In genomic region chr7:100091411-100092181, GRCh38 we compare ENCODE assay signal across 10 cellular contexts. TPM values are rescaled to one million over a fixed set of nuclear protein-coding genes. Genes with fewer than 3 reads are reported as not detected.
A peak's percentile ranks its signal among the peaks of the same experiment; 100 is the strongest.
DNase-seq lines count a peak whose midpoint lies in the region; ATAC-seq and TF ChIP-seq lines count a peak whose summit lies in the region.
"Had no signal": no experiment of that assay in that cellular context is flagged by ENCODE, and none has a peak within 500 bp of the region (broad histone marks: within the 10 kb centered on the region; RNA-seq: fewer than 3 reads in every experiment).

No MANE protein-coding gene starts in this region.

- in situ Hi-C loops in transverse colon (cut with MboI; ENCODE audit: low pct_ligation_motif_present in 1 of 4, low pct_unique_long_range_greater_than_20kb in 1 of 4, low sequenced_read_pairs in 3 of 4), result no loop called here

- peaks cover 0 to 34% (median 15%) of the 10 kb centered on the region in 4 donors for H3K36me3 ChIP-seq in transverse colon

- no peak overlapping the region for H3K4me3 Mint-ChIP-seq in activated CD8-positive, alpha-beta T cell treated with anti-CD3 and anti-CD28 coated beads for 36 hours
- H3K4me3 Mint-ChIP-seq in activated CD8-positive, alpha-beta T cell treated with anti-CD3 and anti-CD28 coated beads, Interleukin-2, amount 10 ng/mL, durations not matched to agents 7 days and 5 days, result no peak overlapping the region
- no peak overlapping the region for H3K4me3 Mint-ChIP-seq in osteocyte (ENCODE audit: unreplicated experiment)
- H3K4me3 Mint-ChIP-seq: T-helper 1 cell treated with Interleukin-12 subunit alpha and Interleukin-12 subunit beta and Interleukin-4 antibody, amounts not matched to agents 30 μg/mL and 1 μg/mL, for 36 hours had no signal

- no peak overlapping the region for H3K4me3 ChIP-seq in transverse colon

- TF ChIP-seq POLR2A in transverse colon (IDR thresholded peaks at IDR 0.05), result no peak

- peaks cover 13 to 21% (median 19%) of the 10 kb centered on the region in 4 donors for H3K4me1 ChIP-seq in transverse colon

- POLR2A ChIA-PET in activated CD8-positive, alpha-beta T cell treated with anti-CD3 and anti-CD28 coated beads for 36 hours (lab: Charles Lee), result interaction anchor here (1.0 to 6.7 kb wide), 8 partner anchors 10 to 75 kb away, joined by 3 to 187 read pairs (median 6); partner anchors contain the start of genes AP4M1, CNPY4, MBLAC1 and MCM7
- POLR2A ChIA-PET in activated CD8-positive, alpha-beta T cell treated with anti-CD3 and anti-CD28 coated beads, Interleukin-2, amount 10 ng/mL, durations not matched to agents 7 days and 5 days (lab: Charles Lee), result interaction anchor here (0.5 to 6.3 kb wide), 2 partner anchors 9 to 75 kb away, joined by 3 to 57 read pairs; partner anchors contain the start of genes AP4M1 and MCM7

- H3K9me3 Mint-ChIP-seq in activated CD8-positive, alpha-beta T cell treated with anti-CD3 and anti-CD28 coated beads for 36 hours, result no peaks in the 10 kb centered on the region
- no peaks in the 10 kb centered on the region for H3K9me3 Mint-ChIP-seq in activated CD8-positive, alpha-beta T cell treated with anti-CD3 and anti-CD28 coated beads, Interleukin-2, amount 10 ng/mL, durations not matched to agents 7 days and 5 days (ENCODE audit: insufficient read depth)
- no peaks in the 10 kb centered on the region for H3K9me3 Mint-ChIP-seq in osteocyte (ENCODE audit: unreplicated experiment)
- H3K9me3 Mint-ChIP-seq: T-helper 1 cell treated with Interleukin-12 subunit alpha and Interleukin-12 subunit beta and Interleukin-4 antibody, amounts not matched to agents 30 μg/mL and 1 μg/mL, for 36 hours had no signal

- DNase-seq in activated CD8-positive, alpha-beta T cell treated with anti-CD3 and anti-CD28 coated beads for 36 hours, result peak; percentile 35
- no peak for DNase-seq in activated CD8-positive, alpha-beta T cell treated with anti-CD3 and anti-CD28 coated beads, Interleukin-2, amount 10 ng/mL, durations not matched to agents 7 days and 5 days
- DNase-seq in M059J (ENCODE audit: low read depth) (peak; percentile 44), astrocyte of the hippocampus (ENCODE audit: low read depth, low spot score) (peak; percentile 34), osteocyte (ENCODE audit: extremely low spot score, unreplicated experiment) (no peak), transverse colon (no peak), NCI-H2227 treated with DMSO at 0.1 percent for 48 hours (lab: John Stamatoyannopoulos, UW) (no peak)

- intact Hi-C loops in activated CD8-positive, alpha-beta T cell treated with anti-CD3 and anti-CD28 coated beads for 36 hours (cut with micrococcal nuclease), result no loop called here
- intact Hi-C loops in transverse colon (cut with DNase I; ENCODE audit: low total_unique reads), result no loop called here

- no peak for TF ChIP-seq EP300 in transverse colon (IDR thresholded peaks at IDR 0.05; ENCODE audit: low read depth)

- no peaks in the 10 kb centered on the region for H3K9me3 ChIP-seq in transverse colon

- H3K36me3 Mint-ChIP-seq in activated CD8-positive, alpha-beta T cell treated with anti-CD3 and anti-CD28 coated beads for 36 hours (ENCODE audit: low read depth), result peaks cover 52% of the 10 kb centered on the region
- peaks cover 60% of the 10 kb centered on the region for H3K36me3 Mint-ChIP-seq in activated CD8-positive, alpha-beta T cell treated with anti-CD3 and anti-CD28 coated beads, Interleukin-2, amount 10 ng/mL, durations not matched to agents 7 days and 5 days (ENCODE audit: low read depth)
- H3K36me3 Mint-ChIP-seq in osteocyte (ENCODE audit: unreplicated experiment), result peaks cover 40% of the 10 kb centered on the region

- H3K27ac ChIP-seq in transverse colon, result no peak overlapping the region

- ATAC-seq in activated CD8-positive, alpha-beta T cell treated with anti-CD3 and anti-CD28 coated beads for 36 hours, result no peak
- ATAC-seq in activated CD8-positive, alpha-beta T cell treated with anti-CD3 and anti-CD28 coated beads, Interleukin-2, amount 10 ng/mL, durations not matched to agents 7 days and 5 days, result no peak
- ATAC-seq in GM18868 (IDR thresholded peaks at IDR 0.05; ENCODE audit: unreplicated experiment), result no peak
- ATAC-seq: left lobe of liver had no signal

- 59 to 80% methylated on average over 2 to 19 of the region's 19 CpGs for WGBS in transverse colon (ENCODE audit: low coverage in 1 of 2), 2 donors

- peak overlapping the region; percentile 97 for H3K27ac Mint-ChIP-seq in activated CD8-positive, alpha-beta T cell treated with anti-CD3 and anti-CD28 coated beads for 36 hours
- H3K27ac Mint-ChIP-seq in activated CD8-positive, alpha-beta T cell treated with anti-CD3 and anti-CD28 coated beads, Interleukin-2, amount 10 ng/mL, durations not matched to agents 7 days and 5 days, result no peak overlapping the region
- H3K27ac Mint-ChIP-seq in osteocyte (ENCODE audit: unreplicated experiment), result peak overlapping the region; percentile 1

- CTCF ChIA-PET in activated CD8-positive, alpha-beta T cell treated with anti-CD3 and anti-CD28 coated beads for 36 hours (lab: Charles Lee), result interaction anchor here (0.8 to 1.8 kb wide), 3 partner anchors 9 to 11 kb away, joined by 3 to 10 read pairs (median 4); partner anchors contain the start of genes AP4M1 and MCM7
- CTCF ChIA-PET in activated CD8-positive, alpha-beta T cell treated with anti-CD3 and anti-CD28 coated beads, Interleukin-2, amount 10 ng/mL, durations not matched to agents 7 days and 5 days (lab: Charles Lee), result interaction anchor here (1.0 kb wide), 1 partner anchor 10 kb away, joined by 3 read pairs; the partner anchor contains the start of genes AP4M1 and MCM7

- TF ChIP-seq CTCF in activated CD8-positive, alpha-beta T cell treated with anti-CD3 and anti-CD28 coated beads for 36 hours (IDR thresholded peaks at IDR 0.05), result peak; percentile 31
- TF ChIP-seq CTCF in osteocyte (IDR thresholded peaks at IDR 0.05) (no peak), transverse colon (IDR thresholded peaks at IDR 0.05) (no peak)

- no peaks in the 10 kb centered on the region for H3K27me3 Mint-ChIP-seq in activated CD8-positive, alpha-beta T cell treated with anti-CD3 and anti-CD28 coated beads for 36 hours
- H3K27me3 Mint-ChIP-seq in activated CD8-positive, alpha-beta T cell treated with anti-CD3 and anti-CD28 coated beads, Interleukin-2, amount 10 ng/mL, durations not matched to agents 7 days and 5 days (ENCODE audit: low read depth), result no peaks in the 10 kb centered on the region
- H3K27me3 Mint-ChIP-seq in osteocyte (ENCODE audit: unreplicated experiment), result no peaks in the 10 kb centered on the region

- peaks cover 36% of the 10 kb centered on the region for H3K4me1 Mint-ChIP-seq in activated CD8-positive, alpha-beta T cell treated with anti-CD3 and anti-CD28 coated beads for 36 hours (ENCODE audit: low read depth)
- peaks cover 53% of the 10 kb centered on the region for H3K4me1 Mint-ChIP-seq in activated CD8-positive, alpha-beta T cell treated with anti-CD3 and anti-CD28 coated beads, Interleukin-2, amount 10 ng/mL, durations not matched to agents 7 days and 5 days (ENCODE audit: low read depth)
- H3K4me1 Mint-ChIP-seq in osteocyte (ENCODE audit: unreplicated experiment), result peaks cover 25% of the 10 kb centered on the region

- H3K27me3 ChIP-seq in transverse colon, result no peaks in the 10 kb centered on the region

RNA-seq across cellular contexts. Expression of gene COPS6, which starts 2.8 kb away (rescaled TPM):
- total RNA-seq in activated CD8-positive, alpha-beta T cell treated with anti-CD3 and anti-CD28 coated beads for 36 hours, result 10 to 100 TPM; 81.3 to 86.3 TPM
- 10 to 100 TPM; 74.0 to 78.3 TPM for total RNA-seq in activated CD8-positive, alpha-beta T cell treated with anti-CD3 and anti-CD28 coated beads, Interleukin-2, amount 10 ng/mL, durations not matched to agents 7 days and 5 days
- 98.4 and 109 TPM in 2 replicates for total RNA-seq in M059J (2014; rRNA removed; shearing (Covaris generic))
- total RNA-seq in osteocyte (93.7 and 101 TPM in 2 replicates), transverse colon (10 to 100 TPM; 18.3 to 61.3 (median 44.5) TPM)

RNA-seq across cellular contexts. Expression of gene MCM7, which starts 9.6 kb away (rescaled TPM):
- 100 to 1,000 TPM; 456 to 476 TPM for total RNA-seq in activated CD8-positive, alpha-beta T cell treated with anti-CD3 and anti-CD28 coated beads for 36 hours
- 100 to 1,000 TPM; 364 to 375 TPM for total RNA-seq in activated CD8-positive, alpha-beta T cell treated with anti-CD3 and anti-CD28 coated beads, Interleukin-2, amount 10 ng/mL, durations not matched to agents 7 days and 5 days
- 146 and 183 TPM in 2 replicates for total RNA-seq in M059J (2014; rRNA removed; shearing (Covaris generic))
- 73.3 and 77.8 TPM in 2 replicates for total RNA-seq in osteocyte
- 10 to 100 TPM; 30.3 to 72.6 (median 38.7) TPM for total RNA-seq in transverse colon

RNA-seq across cellular contexts. Expression of gene AP4M1, which starts 9.8 kb away (rescaled TPM):
- total RNA-seq in activated CD8-positive, alpha-beta T cell treated with anti-CD3 and anti-CD28 coated beads for 36 hours, result 10 to 100 TPM in 1 of 2 experiments, 1 to 10 TPM in 1; 9.8 to 10.9 TPM
- total RNA-seq in activated CD8-positive, alpha-beta T cell treated with anti-CD3 and anti-CD28 coated beads, Interleukin-2, amount 10 ng/mL, durations not matched to agents 7 days and 5 days, result 10 to 100 TPM; 10.8 to 13.0 TPM
- total RNA-seq in M059J (2014; rRNA removed; shearing (Covaris generic)), result 21.7 and 23.3 TPM in 2 replicates
- total RNA-seq in osteocyte, result 22.0 and 27.4 TPM in 2 replicates
- total RNA-seq in transverse colon, result 10 to 100 TPM; 16.5 to 86.0 (median 54.9) TPM

RNA-seq across cellular contexts. Expression of gene ZNF3, which starts 10.1 kb away (rescaled TPM):
- total RNA-seq in activated CD8-positive, alpha-beta T cell treated with anti-CD3 and anti-CD28 coated beads for 36 hours, result 10 to 100 TPM; 16.4 to 18.9 TPM
- 10 to 100 TPM; 20.9 to 21.8 TPM for total RNA-seq in activated CD8-positive, alpha-beta T cell treated with anti-CD3 and anti-CD28 coated beads, Interleukin-2, amount 10 ng/mL, durations not matched to agents 7 days and 5 days
- total RNA-seq in M059J (2014; rRNA removed; shearing (Covaris generic)), result 23.6 and 25.4 TPM in 2 replicates
- total RNA-seq in osteocyte (35.4 and 39.2 TPM in 2 replicates), transverse colon (10 to 100 TPM; 37.4 to 42.7 (median 41.0) TPM)

RNA-seq across cellular contexts. Expression of gene TAF6, which starts 27.6 kb away (rescaled TPM):
- 10 to 100 TPM; 48.6 to 55.3 TPM for total RNA-seq in activated CD8-positive, alpha-beta T cell treated with anti-CD3 and anti-CD28 coated beads for 36 hours
- total RNA-seq in activated CD8-positive, alpha-beta T cell treated with anti-CD3 and anti-CD28 coated beads, Interleukin-2, amount 10 ng/mL, durations not matched to agents 7 days and 5 days, result 10 to 100 TPM; 74.6 to 81.0 TPM
- 60.7 and 93.2 TPM in 2 replicates for total RNA-seq in M059J (2014; rRNA removed; shearing (Covaris generic))
- total RNA-seq in osteocyte (62.8 and 63.9 TPM in 2 replicates), transverse colon (100 to 1,000 TPM in 1 of 4 donors, 10 to 100 TPM in 3; 18.0 to 581 (median 43.9) TPM)

Comparison
In these comparisons a context has a peak if more than half of its experiments do, and no peak if none do; other contexts are left out.
1. DNase-seq: peak in activated CD8-positive, alpha-beta T cell treated with anti-CD3 and anti-CD28 coated beads for 36 hours (single experiment), M059J (single experiment) and astrocyte of the hippocampus (single experiment); none in activated CD8-positive, alpha-beta T cell treated with anti-CD3 and anti-CD28 coated beads, Interleukin-2, amount 10 ng/mL, durations not matched to agents 7 days and 5 days (single experiment), osteocyte (single experiment), transverse colon (single experiment) and NCI-H2227 treated with DMSO at 0.1 percent for 48 hours (single experiment).